Comparison of ENCODE assay signal across 17 cellular contexts in genomic region chr5:39178856-39179255, GRCh38. TPM values are rescaled to one million over a fixed set of nuclear protein-coding genes. Genes with fewer than 3 reads are reported as not detected.
DNase-seq lines count a peak whose midpoint lies in the region; ATAC-seq and TF ChIP-seq lines count a peak whose summit lies in the region.
"Had no signal": no experiment of that assay in that cellular context is flagged by ENCODE, and none has a peak within 500 bp of the region (broad histone marks: within the 10 kb centered on the region; RNA-seq: fewer than 3 reads in every experiment).

No MANE protein-coding gene starts in this region.

- no peaks in the 10 kb centered on the region for H3K9me3 Mint-ChIP-seq in CD14-positive monocyte
- H3K9me3 Mint-ChIP-seq in GM23338 = no peaks in the 10 kb centered on the region
- peaks cover 2% of the 10 kb centered on the region for H3K9me3 Mint-ChIP-seq in activated CD8-positive, alpha-beta T cell treated with anti-CD3 and anti-CD28 coated beads for 36 hours
- H3K9me3 Mint-ChIP-seq: endodermal cell had no signal

- H3F3A ChIP-seq in GM23338 (replicated peaks; ENCODE audit: low read depth) = no peaks in the 10 kb centered on the region

- CTCF ChIA-PET in activated CD8-positive, alpha-beta T cell treated with anti-CD3 and anti-CD28 coated beads for 36 hours (lab: Charles Lee) = interaction anchor here (0.9 to 3.4 kb wide), 8 partner anchors 8 to 62 kb away, joined by 3 to 12 read pairs (median 4); no protein-coding TSS in a partner anchor

- H3K27me3 ChIP-seq in GM23338 (ENCODE audit: insufficient read depth) (no peaks in the 10 kb centered on the region), esophagus muscularis mucosa (no peaks in the 10 kb centered on the region)
- H3K27me3 ChIP-seq: hepatocyte, thyroid gland had no signal

- no peak for TF ChIP-seq POLR2A in esophagus muscularis mucosa (IDR thresholded peaks at IDR 0.05; ENCODE audit: low read depth)

- ATAC-seq in GM23338 = no peak
- no peak for ATAC-seq in activated CD8-positive, alpha-beta T cell treated with anti-CD3 and anti-CD28 coated beads for 36 hours
- no peak for ATAC-seq in HG03196 (IDR thresholded peaks at IDR 0.05; ENCODE audit: unreplicated experiment)
- no peak for ATAC-seq in HG03439 (IDR thresholded peaks at IDR 0.05; ENCODE audit: unreplicated experiment)
- ATAC-seq: HCT116 had no signal

- no peaks in the 10 kb centered on the region for H3K9me3 ChIP-seq in esophagus muscularis mucosa
- H3K9me3 ChIP-seq: thyroid gland had no signal

- H3K79me2 ChIP-seq in GM23338 (replicated peaks; ENCODE audit: insufficient read depth) = no peaks in the 10 kb centered on the region
- H3K79me2 ChIP-seq: hepatocyte had no signal

- intact Hi-C loops in CD14-positive monocyte (cut with micrococcal nuclease) (no loop called here), esophagus muscularis mucosa (cut with DNase I) (no loop called here)
- intact Hi-C loops in activated CD8-positive, alpha-beta T cell treated with anti-CD3 and anti-CD28 coated beads for 36 hours (cut with micrococcal nuclease) = loop anchor here (5.0 kb wide), 1 partner anchor 33 kb away; no protein-coding TSS in a partner anchor

- H3K27ac ChIP-seq in GM23338 (ENCODE audit: low read depth) (no peak overlapping the region), esophagus muscularis mucosa (replicated peaks in 1 of 4) (no peak overlapping the region)
- H3K27ac ChIP-seq: hepatocyte, thyroid gland had no signal

- H2AFZ ChIP-seq in GM23338 = peak overlapping the region; percentile 67
- H2AFZ ChIP-seq: hepatocyte had no signal

- H3K4me3 ChIP-seq in GM23338 = no peak overlapping the region
- no peak overlapping the region for H3K4me3 ChIP-seq in esophagus muscularis mucosa
- H3K4me3 ChIP-seq: hepatocyte, thyroid gland had no signal

- H3K4me1 Mint-ChIP-seq in CD14-positive monocyte (peaks cover 83% of the 10 kb centered on the region), GM23338 (peaks cover 7% of the 10 kb centered on the region; the same call in 2 of the 3 replicates)
- H3K4me1 Mint-ChIP-seq in activated CD8-positive, alpha-beta T cell treated with anti-CD3 and anti-CD28 coated beads for 36 hours (ENCODE audit: low read depth) = peaks cover 95% of the 10 kb centered on the region

- H3K27ac Mint-ChIP-seq in CD14-positive monocyte = peak overlapping the region; percentile 52 to 88 (median 83)
- no peak overlapping the region for H3K27ac Mint-ChIP-seq in GM23338
- peak overlapping the region; percentile 89 for H3K27ac Mint-ChIP-seq in activated CD8-positive, alpha-beta T cell treated with anti-CD3 and anti-CD28 coated beads for 36 hours
- H3K27ac Mint-ChIP-seq: endodermal cell had no signal

- H3K4me3 Mint-ChIP-seq in CD14-positive monocyte (no peak overlapping the region), GM23338 (no peak overlapping the region)
- H3K4me3 Mint-ChIP-seq in activated CD8-positive, alpha-beta T cell treated with anti-CD3 and anti-CD28 coated beads for 36 hours = peak overlapping the region; percentile 55
- H3K4me3 Mint-ChIP-seq: endodermal cell had no signal

- H3K27me3 Mint-ChIP-seq in CD14-positive monocyte (ENCODE audit: low read depth in 3 of 3) (no peaks in the 10 kb centered on the region), GM23338 (ENCODE audit: insufficient read depth, low read depth, poor library complexity) (no peaks in the 10 kb centered on the region)
- no peaks in the 10 kb centered on the region for H3K27me3 Mint-ChIP-seq in activated CD8-positive, alpha-beta T cell treated with anti-CD3 and anti-CD28 coated beads for 36 hours

- H3K4me1 ChIP-seq in GM23338 (ENCODE audit: insufficient read depth) (no peaks in the 10 kb centered on the region), esophagus muscularis mucosa (no peaks in the 10 kb centered on the region)
- H3K4me1 ChIP-seq: thyroid gland had no signal

- no peak for TF ChIP-seq CTCF in CD14-positive monocyte (IDR thresholded peaks at IDR 0.05)
- no peak for TF ChIP-seq CTCF in GM23338 (conservative IDR thresholded peaks at IDR 0.05; ENCODE audit: low read depth in 2 of 2)
- TF ChIP-seq CTCF in activated CD8-positive, alpha-beta T cell treated with anti-CD3 and anti-CD28 coated beads for 36 hours (IDR thresholded peaks at IDR 0.05) = no peak
- no peak for TF ChIP-seq CTCF in esophagus muscularis mucosa (IDR thresholded peaks at IDR 0.05)

- POLR2A ChIA-PET in activated CD8-positive, alpha-beta T cell treated with anti-CD3 and anti-CD28 coated beads for 36 hours (lab: Charles Lee) = interaction anchor here (7.9 to 15.6 kb wide), 2 partner anchors 14 to 15 kb away, joined by 60 to 202 read pairs; no protein-coding TSS in a partner anchor

- H3K36me3 Mint-ChIP-seq in CD14-positive monocyte = peaks cover 52 to 57% of the 10 kb centered on the region in 2 donors
- H3K36me3 Mint-ChIP-seq in GM23338 (ENCODE audit: low read depth) = no peaks in the 10 kb centered on the region
- H3K36me3 Mint-ChIP-seq in activated CD8-positive, alpha-beta T cell treated with anti-CD3 and anti-CD28 coated beads for 36 hours (ENCODE audit: low read depth) = peaks cover 24% of the 10 kb centered on the region

- no peak for TF ChIP-seq EP300 in esophagus muscularis mucosa (IDR thresholded peaks at IDR 0.05)

- DNase-seq in CD14-positive monocyte (ENCODE audit: low spot score) = no peak
- no peak for DNase-seq in GM23338 (ENCODE audit: low spot score)
- DNase-seq in activated CD8-positive, alpha-beta T cell treated with anti-CD3 and anti-CD28 coated beads for 36 hours = peak; percentile 14
- DNase-seq in esophagus muscularis mucosa (ENCODE audit: extremely low spot score) = peak; percentile 34
- DNase-seq in ecto neural progenitor cell (ENCODE audit: low spot score) = no peak
- DNase-seq in NCI-H2227 treated with DMSO at 0.1 percent for 48 hours (lab: John Stamatoyannopoulos, UW) = no peak
- DNase-seq: amniotic stem cell, caudate nucleus, endodermal cell, MM.1S, NCI-H2029 treated with DMSO at 0.1 percent for 48 hours, thyroid gland had no signal

- no peak overlapping the region for H3K4me2 ChIP-seq in GM23338
- H3K4me2 ChIP-seq: hepatocyte had no signal

- no peaks in the 10 kb centered on the region for H3K36me3 ChIP-seq in GM23338 (ENCODE audit: insufficient read depth)
- H3K36me3 ChIP-seq in esophagus muscularis mucosa = no peaks in the 10 kb centered on the region
- H3K36me3 ChIP-seq: thyroid gland had no signal

- H3K9me2 ChIP-seq in GM23338 (ENCODE audit: insufficient read depth) = no peaks in the 10 kb centered on the region

- H4K20me1 ChIP-seq in GM23338 (replicated peaks; ENCODE audit: insufficient read depth) = no peaks in the 10 kb centered on the region

- 90% methylated on average over 8 of the region's 8 CpGs for WGBS in esophagus muscularis mucosa

TF ChIP-seq in GM23338, 12 proteins besides CTCF, POLR2A, EP300 and RAD21 (continues in another document):
- TF ChIP-seq POLR2AphosphoS5 (IDR thresholded peaks at IDR 0.05; ENCODE audit: low read depth) = no peak
- no peak for TF ChIP-seq REST (IDR thresholded peaks at IDR 0.05; ENCODE audit: unreplicated experiment)
- TF ChIP-seq EZH2 (IDR thresholded peaks at IDR 0.05; ENCODE audit: low read depth, unreplicated experiment) = no peak

RNA-seq across cellular contexts. Expression of gene FYB1, which starts 40.5 kb away (rescaled TPM):
- polyA plus RNA-seq in CD14-positive monocyte = 100 to 1,000 TPM in 1 of 2 donors, 10 to 100 TPM in 1; 75.3 to 141 TPM
- not detected in 2 replicates for total RNA-seq in GM23338 (2014; rRNA removed; shearing (Covaris generic))
- polyA plus RNA-seq in GM23338 (2016; fragmentation: Nextera tagmentation; extraction: Ambion mirVana) = not detected in 2 replicates
- 10 to 100 TPM; 82.8 to 83.0 TPM for total RNA-seq in activated CD8-positive, alpha-beta T cell treated with anti-CD3 and anti-CD28 coated beads for 36 hours
- 10 to 100 TPM in 1 of 4 donors, 1 to 10 TPM in 3; 3.2 to 12.9 (median 3.9) TPM for total RNA-seq in esophagus muscularis mucosa
- total RNA-seq: endodermal cell, kidney epithelial cell had no signal

Comparison
In these comparisons a context has a peak if more than half of its experiments do, and no peak if none do; other contexts are left out.
1. DNase-seq: peak in activated CD8-positive, alpha-beta T cell treated with anti-CD3 and anti-CD28 coated beads for 36 hours (single experiment) and esophagus muscularis mucosa (single experiment); none in CD14-positive monocyte (single experiment), GM23338 (single experiment), ecto neural progenitor cell (single experiment) and NCI-H2227 treated with DMSO at 0.1 percent for 48 hours (single experiment).
2. RNA of gene FYB1, which starts 40.5 kb away (total RNA-seq): 82.8 to 83.0 TPM in activated CD8-positive, alpha-beta T cell treated with anti-CD3 and anti-CD28 coated beads for 36 hours; 3.2 to 12.9 TPM in esophagus muscularis mucosa and not detected in GM23338; every median in the first group is over 4 times any median in the second.